In genomic region chr14:24094839-24095195, GRCh38 we compare ENCODE assay signal across 8 cellular contexts. TPM values are rescaled to one million over a fixed set of nuclear protein-coding genes. Genes with fewer than 3 reads are reported as not detected.
A peak's percentile ranks its signal among the peaks of the same experiment; 100 is the strongest.
DNase-seq lines count a peak whose midpoint lies in the region; ATAC-seq and TF ChIP-seq lines count a peak whose summit lies in the region.

No MANE protein-coding gene starts in this region.

- H3K27ac ChIP-seq in ACC112 (ENCODE audit: low read depth, low read length) (no peak overlapping the region), stomach (peak overlapping the region; percentile 94 to 99 (median 95))

- peaks cover 4% of the 10 kb centered on the region for H3K4me1 ChIP-seq in ACC112 (ENCODE audit: control insufficient read depth, insufficient read depth, low read length, unreplicated experiment)
- H3K4me1 ChIP-seq in stomach, result peaks cover 10 to 57% (median 40%) of the 10 kb centered on the region in 4 donors

- ATAC-seq in HG02798 (IDR thresholded peaks at IDR 0.05; ENCODE audit: poor library complexity, unreplicated experiment) (no peak), GM19452 (IDR thresholded peaks at IDR 0.05; ENCODE audit: unreplicated experiment) (no peak), HG02623 (IDR thresholded peaks at IDR 0.05; ENCODE audit: unreplicated experiment) (no peak)

- H3K4me3 Mint-ChIP-seq in activated naive CD4-positive, alpha-beta T cell treated with anti-CD3 and anti-CD28 coated beads, Interleukin-2, amount 50 U/mL, for 24 hours, result peak overlapping the region; percentile 99

- peak overlapping the region; percentile 87 for H3K4me3 ChIP-seq in ACC112 (ENCODE audit: low read depth, low read length)
- H3K4me3 ChIP-seq in HFF-Myc (replicated peaks; ENCODE audit: low read depth, low read length), result peak overlapping the region; percentile 89
- H3K4me3 ChIP-seq in iPS-18c (ENCODE audit: insufficient read depth, low read depth, low read length), result peak overlapping the region; percentile 85
- H3K4me3 ChIP-seq in stomach, result peak overlapping the region; percentile 70 to 85 (median 74)

- no peak for TF ChIP-seq POLR2A in stomach (IDR thresholded peaks at IDR 0.05)

- WGBS in stomach, 5 donors, result 8 to 12% (median 10%) methylated on average over 13 of the region's 13 CpGs

- H3K36me3 Mint-ChIP-seq in activated naive CD4-positive, alpha-beta T cell treated with anti-CD3 and anti-CD28 coated beads, Interleukin-2, amount 50 U/mL, for 24 hours, result peaks cover 8% of the 10 kb centered on the region

- no peaks in the 10 kb centered on the region for H3K27me3 ChIP-seq in ACC112 (ENCODE audit: insufficient read depth, low read length)
- H3K27me3 ChIP-seq in stomach, result no peaks in the 10 kb centered on the region

- H3K79me2 ChIP-seq in ACC112 (ENCODE audit: control insufficient read depth, insufficient read depth, low read length, unreplicated experiment), result peaks cover 10% of the 10 kb centered on the region

- H3K27me3 Mint-ChIP-seq in activated naive CD4-positive, alpha-beta T cell treated with anti-CD3 and anti-CD28 coated beads, Interleukin-2, amount 50 U/mL, for 24 hours, result no peaks in the 10 kb centered on the region

- DNase-seq in HFF-Myc (ENCODE audit: extremely low read depth, low read depth), result no peak
- DNase-seq in stomach, result no peak

- H3K36me3 ChIP-seq in ACC112 (ENCODE audit: insufficient read depth, low read length) (0 out of 2 replicates have a peak, but pooled peaks cover 6% of the 10 kb centered on the region), stomach (peaks cover 0 to 21% (median 20%) of the 10 kb centered on the region in 4 donors)

- H3K9me3 ChIP-seq in iPS-18c (ENCODE audit: control insufficient read depth, insufficient read depth, low read length) (no peaks in the 10 kb centered on the region), stomach (no peaks in the 10 kb centered on the region)

- H3K4me1 Mint-ChIP-seq in activated naive CD4-positive, alpha-beta T cell treated with anti-CD3 and anti-CD28 coated beads, Interleukin-2, amount 50 U/mL, for 24 hours, result peaks cover 37% of the 10 kb centered on the region

- TF ChIP-seq CTCF in HFF-Myc (IDR thresholded peaks at IDR 0.05; ENCODE audit: low read depth, low read length, missing control alignments), result no peak
- no peak for TF ChIP-seq CTCF in stomach (IDR thresholded peaks at IDR 0.05)

- intact Hi-C loops in stomach (cut with DNase I; ENCODE audit: low total_unique reads), result no loop called here

- TF ChIP-seq EP300 in stomach (IDR thresholded peaks at IDR 0.05), result no peak

- H2AFZ ChIP-seq in ACC112 (ENCODE audit: low read length, unreplicated experiment), result peak overlapping the region; percentile 82

- peak overlapping the region; percentile 100 for H3K27ac Mint-ChIP-seq in activated naive CD4-positive, alpha-beta T cell treated with anti-CD3 and anti-CD28 coated beads, Interleukin-2, amount 50 U/mL, for 24 hours

- no peaks in the 10 kb centered on the region for H3K9me3 Mint-ChIP-seq in activated naive CD4-positive, alpha-beta T cell treated with anti-CD3 and anti-CD28 coated beads, Interleukin-2, amount 50 U/mL, for 24 hours

RNA-seq across cellular contexts. Expression of gene PCK2, which starts 0.7 kb away (rescaled TPM):
- total RNA-seq in stomach, result 100 to 1,000 TPM in 1 of 5 donors, 10 to 100 TPM in 1, 1 to 10 TPM in 3; 2.3 to 168 (median 8.4) TPM
- polyA plus RNA-seq in stomach, result 10 to 100 TPM; 12.3 to 24.0 (median 17.0) TPM

RNA-seq across cellular contexts. Expression of gene DCAF11, which starts 19.8 kb away (rescaled TPM):
- 100 to 1,000 TPM in 2 of 5 donors, 10 to 100 TPM in 3; 50.4 to 396 (median 84.5) TPM for total RNA-seq in stomach
- polyA plus RNA-seq in stomach, result 10 to 100 TPM; 27.7 to 68.3 (median 38.9) TPM

RNA-seq across cellular contexts. Expression of gene NRL, which starts 19.9 kb away (rescaled TPM):
- total RNA-seq in stomach, result 10 to 100 TPM in 2 of 5 donors, 1 to 10 TPM in 1, under 1 TPM in 1, not detected in 1; 0.92 to 69.2 (median 13.0) TPM
- polyA plus RNA-seq in stomach, result 1 to 10 TPM; 1.2 to 1.3 (median 1.2) TPM

RNA-seq across cellular contexts. Expression of gene CPNE6, which starts 23.5 kb away (rescaled TPM):
- not detected for total RNA-seq in stomach
- polyA plus RNA-seq in stomach, result under 1 TPM in 2 of 3 donors, not detected in 1; 0.12 to 0.25 TPM

RNA-seq across cellular contexts. Expression of gene FITM1, which starts 35.6 kb away (rescaled TPM):
- 10 to 100 TPM in 1 of 5 donors, under 1 TPM in 1, not detected in 3; 0.87 to 80.5 TPM for total RNA-seq in stomach
- polyA plus RNA-seq in stomach, result 1 to 10 TPM; 1.9 to 2.6 (median 2.2) TPM
